In the genomic region with DNA sequence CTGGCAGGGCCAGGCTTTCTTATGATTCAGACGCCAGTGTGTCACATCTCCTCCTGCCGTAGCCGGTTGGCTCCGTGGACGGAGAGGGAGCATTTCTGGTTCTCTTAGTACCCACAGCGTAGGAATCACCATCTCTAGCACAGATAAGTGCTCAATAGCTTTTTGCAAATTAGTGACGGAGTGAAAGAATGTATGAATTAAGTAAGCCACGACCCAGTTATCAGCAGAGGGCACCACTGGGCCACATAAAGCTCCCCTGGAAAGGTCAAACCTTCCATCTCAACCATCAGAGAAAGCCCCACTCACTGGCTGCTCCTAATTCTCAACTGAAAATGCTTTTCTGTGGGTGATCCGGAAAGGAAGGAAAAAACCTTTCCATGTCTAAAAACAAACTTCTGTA, we compare ENCODE assay signal across 10 cellular contexts.
DNase-seq lines count a peak whose midpoint lies in the region; ATAC-seq and TF ChIP-seq lines count a peak whose summit lies in the region.
"Had no signal": no experiment of that assay in that cellular context is flagged by ENCODE, and none has a peak within 500 bp of the region (broad histone marks: within the 10 kb centered on the region; RNA-seq: fewer than 3 reads in every experiment).

No MANE protein-coding gene starts in this region.

- no peaks in the 10 kb centered on the region for H3K79me2 ChIP-seq in GM23248 (ENCODE audit: insufficient read depth)

- no peak for TF ChIP-seq POLR2A in body of pancreas (IDR thresholded peaks at IDR 0.05)

- H3K9me3 ChIP-seq in GM23248 (ENCODE audit: low read depth) (no peaks in the 10 kb centered on the region), body of pancreas (no peaks in the 10 kb centered on the region)
- H3K9me3 ChIP-seq: upper lobe of left lung had no signal

- in situ Hi-C loops in GM23248 (cut with MboI), result no loop called here

- no peak overlapping the region for H2AFZ ChIP-seq in GM23248

- no peaks in the 10 kb centered on the region for H3K9me3 Mint-ChIP-seq in neural crest cell
- H3K9me3 Mint-ChIP-seq: activated naive CD4-positive, alpha-beta T cell treated with anti-CD3 and anti-CD28 coated beads, Interleukin-2, amount 10 ng/mL, durations not matched to agents 7 days and 5 days had no signal

- H3K27me3 Mint-ChIP-seq in neural crest cell (ENCODE audit: low read depth), result peaks cover 19% of the 10 kb centered on the region
- H3K27me3 Mint-ChIP-seq: activated naive CD4-positive, alpha-beta T cell treated with anti-CD3 and anti-CD28 coated beads, Interleukin-2, amount 10 ng/mL, durations not matched to agents 7 days and 5 days had no signal

- H3K4me1 Mint-ChIP-seq in neural crest cell, result peaks cover 24% of the 10 kb centered on the region
- H3K4me1 Mint-ChIP-seq: activated naive CD4-positive, alpha-beta T cell treated with anti-CD3 and anti-CD28 coated beads, Interleukin-2, amount 10 ng/mL, durations not matched to agents 7 days and 5 days had no signal

- WGBS in GM23248 (ENCODE audit: low coverage in 1 of 2, low lambda C conversion rate in 2 of 2, missing lambda C conversion rate in 2 of 2), 2 experiments, result 31 to 33% methylated on average over 9 of the region's 9 CpGs
- 54 to 56% methylated on average over 9 of the region's 9 CpGs for whole genome bisulfite sequencing in body of pancreas, 2 donors

- H4K20me1 ChIP-seq in GM23248 (ENCODE audit: insufficient read depth), result no peaks in the 10 kb centered on the region

- H3K27ac ChIP-seq in GM23248 (no peak overlapping the region), body of pancreas (no peak overlapping the region)
- H3K27ac ChIP-seq: upper lobe of left lung had no signal

- H3K27me3 ChIP-seq in GM23248 (replicated peaks; ENCODE audit: insufficient read depth) (no peaks in the 10 kb centered on the region), body of pancreas (no peaks in the 10 kb centered on the region)
- H3K27me3 ChIP-seq: upper lobe of left lung had no signal

- no peak overlapping the region for H3K9ac ChIP-seq in GM23248

- H3K36me3 Mint-ChIP-seq in neural crest cell (ENCODE audit: low read depth), result no peaks in the 10 kb centered on the region
- H3K36me3 Mint-ChIP-seq: activated naive CD4-positive, alpha-beta T cell treated with anti-CD3 and anti-CD28 coated beads, Interleukin-2, amount 10 ng/mL, durations not matched to agents 7 days and 5 days had no signal

- ATAC-seq in body of pancreas (no peak), HG02763 (IDR thresholded peaks at IDR 0.05; ENCODE audit: unreplicated experiment) (no peak)

- no peak overlapping the region for H3K4me2 ChIP-seq in GM23248 (ENCODE audit: unreplicated experiment)

- H3K4me3 Mint-ChIP-seq in neural crest cell, result no peak overlapping the region
- H3K4me3 Mint-ChIP-seq: activated naive CD4-positive, alpha-beta T cell treated with anti-CD3 and anti-CD28 coated beads, Interleukin-2, amount 10 ng/mL, durations not matched to agents 7 days and 5 days had no signal

- peak in 4 of 7 experiments; percentile 5 to 19 (median 19) for TF ChIP-seq CTCF in body of pancreas (IDR thresholded peaks at IDR 0.05)
- TF ChIP-seq CTCF in neural crest cell (conservative IDR thresholded peaks at IDR 0.05), result peak; percentile 54

- intact Hi-C loops in body of pancreas (cut with DNase I), result no loop called here

- H3K4me1 ChIP-seq in GM23248 (ENCODE audit: insufficient read depth) (no peaks in the 10 kb centered on the region), body of pancreas (no peaks in the 10 kb centered on the region)
- H3K4me1 ChIP-seq: upper lobe of left lung had no signal

- no peaks in the 10 kb centered on the region for H3K36me3 ChIP-seq in GM23248 (ENCODE audit: low read depth)
- H3K36me3 ChIP-seq in body of pancreas (replicated peaks in 1 of 2; ENCODE audit: insufficient read depth in 1 of 2, low read depth in 2 of 2), result no peaks in the 10 kb centered on the region
- H3K36me3 ChIP-seq: upper lobe of left lung had no signal

- H3F3A ChIP-seq in GM23248 (ENCODE audit: insufficient read depth), result no peaks in the 10 kb centered on the region

- H3K27ac Mint-ChIP-seq in neural crest cell (ENCODE audit: unreplicated experiment), result no peak overlapping the region
- H3K27ac Mint-ChIP-seq: activated naive CD4-positive, alpha-beta T cell treated with anti-CD3 and anti-CD28 coated beads, Interleukin-2, amount 10 ng/mL, durations not matched to agents 7 days and 5 days had no signal

- H3K4me3 ChIP-seq in GM23248 (no peak overlapping the region), body of pancreas (no peak overlapping the region)
- H3K4me3 ChIP-seq: upper lobe of left lung had no signal

- DNase-seq in GM23248 (peak; percentile 5), NCI-H1694 (lab: John Stamatoyannopoulos, UW) (peak; percentile 46), body of pancreas (peak in 2 of 4 donors; percentile 13 to 36), neural crest cell (ENCODE audit: low read depth, low spot score) (peak; percentile 9), activated gamma-delta T cell treated with Interleukin-2 at 50 U/mL for 16 hours (no peak)
- no peak for DNase-seq in NK-92 treated with Interleukin-12 subunit alpha and Interleukin-12 subunit beta, amount 100 ng/mL, for 24 hours (lab: John Stamatoyannopoulos, UW)
- DNase-seq: activated naive CD4-positive, alpha-beta T cell treated with anti-CD3 and anti-CD28 coated beads, Interleukin-2, amount 10 ng/mL, durations not matched to agents 7 days and 5 days; T-helper 2 cell; upper lobe of left lung had no signal

- H3K9me2 ChIP-seq in GM23248 (ENCODE audit: insufficient read depth), result no peaks in the 10 kb centered on the region

Comparison
In these comparisons a context has a peak if more than half of its experiments do, and no peak if none do; other contexts are left out.
1. DNase-seq: peak in GM23248 (single experiment), NCI-H1694 (single experiment) and neural crest cell (single experiment); none in NK-92 treated with Interleukin-12 subunit alpha and Interleukin-12 subunit beta, amount 100 ng/mL, for 24 hours (single experiment) and activated gamma-delta T cell treated with Interleukin-2 at 50 U/mL for 16 hours (single experiment).